23 cellular contexts compared by ENCODE assay signal in genomic region chr11:1368216-1368615, GRCh38.
"Had no signal": no experiment of that assay in that cellular context is flagged by ENCODE, and none has a peak within 500 bp of the region (broad histone marks: within the 10 kb centered on the region; RNA-seq: fewer than 3 reads in every experiment).

No MANE protein-coding gene starts in this region.

- ATAC-seq: effector memory CD8-positive, alpha-beta T cell; esophagus mucosa; gastrocnemius medialis; left colon; left lobe of liver; left ventricle myocardium superior; lower lobe of right lung; mucosa of descending colon had no signal

- H3K4me3 ChIP-seq: colonic mucosa, esophagus squamous epithelium, gastrocnemius medialis, heart right ventricle, lower lobe of right lung, mucosa of descending colon had no signal

- DNase-seq: colonic mucosa; cortex of kidney; effector CD8-positive, alpha-beta T cell; effector memory CD8-positive, alpha-beta T cell; endodermal cell; erythroblast; esophagus squamous epithelium; foreskin fibroblast; foreskin melanocyte; gastrocnemius medialis; glutamatergic neuron; head of caudate nucleus; heart right ventricle; hippocampal formation; left colon; left ventricle myocardium superior; lower lobe of right lung; mesenchymal stem cell; mucosa of descending colon; naive B cell had no signal

- H3K27me3 ChIP-seq: colonic mucosa had no signal

- H3K36me3 ChIP-seq: colonic mucosa, esophagus squamous epithelium, gastrocnemius medialis, heart right ventricle, lower lobe of right lung had no signal

- H3K4me1 ChIP-seq: colonic mucosa, esophagus squamous epithelium, gastrocnemius medialis, heart right ventricle, lower lobe of right lung had no signal

- H3K9me3 ChIP-seq: colonic mucosa, gastrocnemius medialis had no signal

- H3K27ac ChIP-seq: colonic mucosa, epithelial cell of prostate, esophagus squamous epithelium, gastrocnemius medialis, heart right ventricle, lower lobe of right lung had no signal
